Comparison of ENCODE assay signal across 10 cellular contexts in the genomic region with DNA sequence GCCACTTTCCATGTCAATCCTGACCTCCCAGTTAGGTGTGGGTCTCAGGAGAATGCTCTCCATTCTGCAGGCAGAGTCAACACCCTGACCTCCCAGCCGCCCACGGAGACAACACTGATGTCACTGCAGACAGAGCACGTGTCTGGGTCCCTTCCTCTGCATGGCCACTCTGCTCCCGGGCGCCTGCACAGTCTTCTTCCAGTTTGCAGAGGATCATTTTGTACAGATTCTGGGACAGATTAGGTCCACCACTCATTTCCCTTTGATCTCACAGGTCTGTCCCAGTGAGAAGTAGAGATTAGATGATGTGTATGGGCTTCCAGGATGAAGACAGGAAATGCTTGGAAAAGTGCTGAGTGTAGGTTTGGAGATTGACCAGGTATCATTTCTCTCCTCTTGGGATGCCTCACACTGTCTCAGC. TPM values are rescaled to one million over a fixed set of nuclear protein-coding genes. Genes with fewer than 3 reads are reported as not detected.
DNase-seq lines count a peak whose midpoint lies in the region; ATAC-seq and TF ChIP-seq lines count a peak whose summit lies in the region.
"Had no signal": no experiment of that assay in that cellular context is flagged by ENCODE, and none has a peak within 500 bp of the region (broad histone marks: within the 10 kb centered on the region; RNA-seq: fewer than 3 reads in every experiment).

No MANE protein-coding gene starts in this region.

- H3K9me2 ChIP-seq in SK-N-SH = no peaks in the 10 kb centered on the region

- H3K27me3 Mint-ChIP-seq in CD4-positive, alpha-beta memory T cell = peaks cover 5 to 25% of the 10 kb centered on the region in 2 donors
- peaks cover 26% of the 10 kb centered on the region for H3K27me3 Mint-ChIP-seq in activated T-cell treated with anti-CD3 and anti-CD28 coated beads, Interleukin-2, amount 50 U/mL, for 24 hours

- peak overlapping the region in 1 of 7 donors; percentile 17 for H3K27ac Mint-ChIP-seq in CD4-positive, alpha-beta memory T cell
- no peak overlapping the region for H3K27ac Mint-ChIP-seq in activated T-cell treated with anti-CD3 and anti-CD28 coated beads, Interleukin-2, amount 50 U/mL, for 24 hours
- H3K27ac Mint-ChIP-seq: activated naive CD8-positive, alpha-beta T cell treated with anti-CD3 and anti-CD28 coated beads, Interleukin-2, amount 10 ng/mL, durations not matched to agents 7 days and 5 days had no signal

- H3K4me1 ChIP-seq in SK-N-SH (ENCODE audit: control insufficient read depth in 1 of 2, insufficient read depth in 2 of 2, low read depth in 1 of 2, low read length in 1 of 2) = peaks cover 9 to 20% of the 10 kb centered on the region in 2 experiments
- H3K4me1 ChIP-seq in CD4-positive, alpha-beta memory T cell (ENCODE audit: insufficient read depth, low read length) = no peaks in the 10 kb centered on the region

- H3K9me3 Mint-ChIP-seq in CD4-positive, alpha-beta memory T cell = no peaks in the 10 kb centered on the region
- no peaks in the 10 kb centered on the region for H3K9me3 Mint-ChIP-seq in activated T-cell treated with anti-CD3 and anti-CD28 coated beads, Interleukin-2, amount 50 U/mL, for 24 hours
- H3K9me3 Mint-ChIP-seq: activated naive CD8-positive, alpha-beta T cell treated with anti-CD3 and anti-CD28 coated beads, Interleukin-2, amount 10 ng/mL, durations not matched to agents 7 days and 5 days had no signal

- no peaks in the 10 kb centered on the region for H3K36me3 Mint-ChIP-seq in CD4-positive, alpha-beta memory T cell
- H3K36me3 Mint-ChIP-seq in activated T-cell treated with anti-CD3 and anti-CD28 coated beads, Interleukin-2, amount 50 U/mL, for 24 hours (ENCODE audit: low read depth) = no peaks in the 10 kb centered on the region
- H3K36me3 Mint-ChIP-seq: activated naive CD8-positive, alpha-beta T cell treated with anti-CD3 and anti-CD28 coated beads, Interleukin-2, amount 10 ng/mL, durations not matched to agents 7 days and 5 days had no signal

- no peaks in the 10 kb centered on the region for H3K9me3 ChIP-seq in SK-N-SH
- H3K9me3 ChIP-seq in CD4-positive, alpha-beta memory T cell (ENCODE audit: control insufficient read depth in 1 of 2, low read length in 2 of 2) = no peaks in the 10 kb centered on the region

- POLR2A ChIA-PET in SK-N-SH (lab: Yijun Ruan, JAX) = no interaction called here
- POLR2A ChIA-PET in CD4-positive, alpha-beta memory T cell (lab: Charles Lee; ENCODE audit: partially characterized antibody) = no interaction called here

- H3K27me3 ChIP-seq in SK-N-SH (ENCODE audit: insufficient read depth) = no peaks in the 10 kb centered on the region
- no peaks in the 10 kb centered on the region for H3K27me3 ChIP-seq in CD4-positive, alpha-beta memory T cell (ENCODE audit: insufficient read depth, low read length)

- no peak for ATAC-seq in HG03432 (IDR thresholded peaks at IDR 0.05; ENCODE audit: unreplicated experiment)

- H3F3A ChIP-seq in SK-N-SH (replicated peaks; ENCODE audit: insufficient read depth) = peaks cover 9% of the 10 kb centered on the region

- TF ChIP-seq CTCF in SK-N-SH (IDR thresholded peaks at IDR 0.05) = no peak

- no peaks in the 10 kb centered on the region for H3K4me1 Mint-ChIP-seq in CD4-positive, alpha-beta memory T cell
- peaks cover 2% of the 10 kb centered on the region for H3K4me1 Mint-ChIP-seq in activated T-cell treated with anti-CD3 and anti-CD28 coated beads, Interleukin-2, amount 50 U/mL, for 24 hours (ENCODE audit: low read depth)

- no peak overlapping the region for H3K4me3 ChIP-seq in SK-N-SH (ENCODE audit: low read depth in 2 of 2, low read length in 1 of 2)
- H3K4me3 ChIP-seq in CD4-positive, alpha-beta memory T cell (ENCODE audit: low read length in 2 of 2) = no peak overlapping the region

- H3K4me3 Mint-ChIP-seq in CD4-positive, alpha-beta memory T cell = no peak overlapping the region
- no peak overlapping the region for H3K4me3 Mint-ChIP-seq in activated T-cell treated with anti-CD3 and anti-CD28 coated beads, Interleukin-2, amount 50 U/mL, for 24 hours
- H3K4me3 Mint-ChIP-seq: activated naive CD8-positive, alpha-beta T cell treated with anti-CD3 and anti-CD28 coated beads, Interleukin-2, amount 10 ng/mL, durations not matched to agents 7 days and 5 days had no signal

- no peaks in the 10 kb centered on the region for H3K36me3 ChIP-seq in SK-N-SH (replicated peaks in 1 of 2; ENCODE audit: control insufficient read depth in 1 of 2, insufficient read depth in 2 of 2, low read length in 1 of 2)
- no peaks in the 10 kb centered on the region for H3K36me3 ChIP-seq in CD4-positive, alpha-beta memory T cell (ENCODE audit: insufficient read depth, low read length)

- no peaks in the 10 kb centered on the region for H3K79me2 ChIP-seq in SK-N-SH (ENCODE audit: insufficient read depth)

- H4K20me1 ChIP-seq in SK-N-SH (ENCODE audit: insufficient read depth) = no peaks in the 10 kb centered on the region

- intact Hi-C loops in cardiac septum (cut with DNase I) = loop anchor here (2.0 kb wide), 1 partner anchor 16 kb away; the partner anchor contains the start of gene PSRC1
- intact Hi-C loops in CD4-positive, alpha-beta memory T cell (cut with micrococcal nuclease) = no loop called here

- peak overlapping the region; percentile 67 for H2AFZ ChIP-seq in SK-N-SH (ENCODE audit: low read depth)

- TF ChIP-seq EP300 in SK-N-SH (IDR thresholded peaks at IDR 0.05; ENCODE audit: borderline replicate concordance in 1 of 2, low read depth in 1 of 2, low read length in 1 of 2) = no peak

- H3K27ac ChIP-seq in SK-N-SH (ENCODE audit: low read depth in 2 of 2, low read length in 1 of 2) = peak overlapping the region; percentile 70 to 85
- H3K27ac ChIP-seq in CD4-positive, alpha-beta memory T cell (ENCODE audit: low read depth, low read length) = no peak overlapping the region

- TF ChIP-seq RAD21 in SK-N-SH (IDR thresholded peaks at IDR 0.05; ENCODE audit: low read length) = no peak

- no peak overlapping the region; the same call in 1 of the 2 replicates for H3K9ac ChIP-seq in SK-N-SH

- CTCF ChIA-PET in SK-N-SH (lab: Yijun Ruan, JAX) = interaction anchor here (1.2 to 1.6 kb wide), 2 partner anchors 200 to 234 kb away, joined by 4 read pairs; no protein-coding TSS in a partner anchor
- CTCF ChIA-PET in CD4-positive, alpha-beta memory T cell (lab: Charles Lee; ENCODE audit: partially characterized antibody) = no interaction called here

- DNase-seq in GM03348 (ENCODE audit: low spot score) = peak; percentile 59
- peak; percentile 51 for DNase-seq in SK-N-SH
- DNase-seq in cardiac septum (ENCODE audit: low spot score) = peak; percentile 81
- DNase-seq in pons (ENCODE audit: low spot score) = peak; percentile 89
- no peak for DNase-seq in CD4-positive, alpha-beta memory T cell
- no peak for DNase-seq in GM19238 (ENCODE audit: insufficient read length, low spot score)
- no peak for DNase-seq in activated T-cell treated with anti-CD3 and anti-CD28 coated beads, Interleukin-2, amount 50 U/mL, for 24 hours
- DNase-seq: activated naive CD8-positive, alpha-beta T cell treated with anti-CD3 and anti-CD28 coated beads, Interleukin-2, amount 10 ng/mL, durations not matched to agents 7 days and 5 days had no signal

- 51% methylated on average over 5 of the region's 5 CpGs for WGBS in SK-N-SH (ENCODE audit: low lambda C conversion rate)

- H3K4me2 ChIP-seq in SK-N-SH = peak overlapping the region; percentile 58

TF ChIP-seq in SK-N-SH, 30 proteins besides CTCF, POLR2A, EP300 and RAD21:
- TF ChIP-seq ZBTB33 (IDR thresholded peaks at IDR 0.05; ENCODE audit: borderline replicate concordance, low read depth) (no peak), SMC3 (IDR thresholded peaks at IDR 0.05; ENCODE audit: low read depth, low read length) (no peak), RCOR1 (IDR thresholded peaks at IDR 0.05; ENCODE audit: low read length) (no peak), POLR2AphosphoS5 (IDR thresholded peaks at IDR 0.05; ENCODE audit: low read depth, low read length) (no peak), MXI1 (IDR thresholded peaks at IDR 0.05; ENCODE audit: low read depth, low read length) (no peak; the same call in 1 of the 2 replicates), FOSL2 (IDR thresholded peaks at IDR 0.05; ENCODE audit: borderline replicate concordance, low read depth) (no peak), TCF12 (IDR thresholded peaks at IDR 0.05) (no peak)
TF ChIP-seq in SK-N-SH: peak in this region for 0.

RNA-seq across cellular contexts. Expression of gene MYBPHL, which starts 8.1 kb away (rescaled TPM):
- 0.07 TPM in 1 of 2 replicates, not detected in the other for polyA plus RNA-seq in SK-N-SH (2012; rRNA removed)
- 0.03 and 0.04 TPM in 2 replicates for polyA plus RNA-seq in SK-N-SH (2012; cell fraction: cytosol; rRNA removed)
- 0.06 and 0.63 TPM in 2 replicates for polyA plus RNA-seq in SK-N-SH (2012; cell fraction: nucleus; rRNA removed)
- total RNA-seq in cardiac septum = 1.2 TPM
- not detected for total RNA-seq in CD4-positive, alpha-beta memory T cell
- polyA plus RNA-seq in CD4-positive, alpha-beta memory T cell = not detected
- total RNA-seq: activated naive CD8-positive, alpha-beta T cell treated with anti-CD3 and anti-CD28 coated beads, Interleukin-2, amount 10 ng/mL, durations not matched to agents 7 days and 5 days; lower leg skin had no signal

RNA-seq across cellular contexts. Expression of gene PSRC1, which starts 15.7 kb away (rescaled TPM):
- 19.4 and 20.3 TPM in 2 replicates for polyA plus RNA-seq in SK-N-SH (2012; rRNA removed)
- 8.7 and 10.6 TPM in 2 replicates for polyA plus RNA-seq in SK-N-SH (2012; cell fraction: cytosol; rRNA removed)
- 69.0 and 95.3 TPM in 2 replicates for polyA plus RNA-seq in SK-N-SH (2012; cell fraction: nucleus; rRNA removed)
- total RNA-seq in cardiac septum = 0.59 TPM
- under 1 TPM; 0.17 to 0.28 TPM for total RNA-seq in CD4-positive, alpha-beta memory T cell
- polyA plus RNA-seq in CD4-positive, alpha-beta memory T cell = under 1 TPM; 0.18 to 0.31 TPM

RNA-seq across cellular contexts. Expression of gene CELSR2, which starts 49.3 kb away (rescaled TPM):
- polyA plus RNA-seq in SK-N-SH (2012; rRNA removed) = 1.7 and 3.5 TPM in 2 replicates
- polyA plus RNA-seq in SK-N-SH (2012; cell fraction: cytosol; rRNA removed) = 2.0 and 3.3 TPM in 2 replicates
- polyA plus RNA-seq in SK-N-SH (2012; cell fraction: nucleus; rRNA removed) = 9.3 and 12.7 TPM in 2 replicates
- total RNA-seq in cardiac septum = 7.1 TPM
- total RNA-seq in CD4-positive, alpha-beta memory T cell = 1 to 10 TPM; 2.6 to 3.1 TPM
- polyA plus RNA-seq in CD4-positive, alpha-beta memory T cell = under 1 TPM in 1 of 2 donors, not detected in 1; 0.52 TPM

Comparison
In these comparisons a context has a peak if more than half of its experiments do, and no peak if none do; other contexts are left out.
1. DNase-seq: peak in GM03348 (single experiment), SK-N-SH (single experiment), cardiac septum (single experiment) and pons (single experiment); none in CD4-positive, alpha-beta memory T cell (0 of 5), GM19238 (single experiment) and activated T-cell treated with anti-CD3 and anti-CD28 coated beads, Interleukin-2, amount 50 U/mL, for 24 hours (single experiment).